ENCODE assay signal across 1 cellular context in the genomic region with DNA sequence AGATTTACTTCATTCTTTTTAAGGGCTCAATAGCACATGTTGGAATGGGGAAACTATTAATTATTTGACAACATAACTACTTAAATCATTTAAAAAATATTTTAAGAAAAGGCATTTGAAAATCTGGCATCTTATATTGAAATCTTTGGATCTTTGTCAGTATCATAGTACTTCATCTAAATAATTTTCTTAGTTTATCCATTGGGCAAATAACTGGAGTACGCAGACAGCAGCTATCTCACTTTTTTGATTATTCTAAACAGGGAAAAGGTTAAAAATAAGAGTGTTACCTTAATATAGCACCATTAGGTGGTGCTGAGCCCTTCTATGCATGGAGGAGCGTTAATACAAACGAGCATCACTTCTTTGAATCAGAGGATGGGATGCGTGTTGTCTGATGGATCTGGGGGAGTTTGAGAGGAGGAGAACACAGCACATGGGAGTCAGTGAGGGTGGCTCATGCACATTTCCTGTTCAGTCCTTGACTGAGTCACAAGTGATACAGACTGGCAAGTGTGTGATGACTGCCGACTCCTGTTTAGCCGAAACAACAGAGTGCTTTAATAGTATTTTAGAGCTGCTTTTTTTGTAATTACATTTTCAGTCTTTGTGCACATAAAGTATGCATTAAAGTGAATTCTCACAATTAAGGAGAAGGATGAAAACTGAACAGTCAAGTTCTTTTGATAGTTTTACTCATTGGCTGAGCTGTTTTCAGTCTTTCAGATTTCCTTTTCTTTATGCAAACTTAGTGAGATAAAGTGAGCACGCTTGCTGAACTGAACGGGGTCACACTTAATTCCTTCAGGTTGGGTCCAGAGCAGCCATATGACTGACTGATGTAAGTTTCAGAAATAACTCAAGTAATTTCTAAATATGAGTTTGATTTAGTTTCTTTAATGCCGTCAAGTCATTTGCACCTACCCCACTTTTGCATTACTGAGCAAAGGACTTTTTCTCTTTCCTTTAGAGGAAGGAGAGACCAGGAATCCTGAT.
TF ChIP-seq lines count a peak whose summit lies in the region.

No MANE protein-coding gene starts in this region.

TF ChIP-seq in GM12878, 131 proteins besides CTCF, POLR2A, EP300 and RAD21 (continued from another document and continues in another):
- TF ChIP-seq, protein P1, sequence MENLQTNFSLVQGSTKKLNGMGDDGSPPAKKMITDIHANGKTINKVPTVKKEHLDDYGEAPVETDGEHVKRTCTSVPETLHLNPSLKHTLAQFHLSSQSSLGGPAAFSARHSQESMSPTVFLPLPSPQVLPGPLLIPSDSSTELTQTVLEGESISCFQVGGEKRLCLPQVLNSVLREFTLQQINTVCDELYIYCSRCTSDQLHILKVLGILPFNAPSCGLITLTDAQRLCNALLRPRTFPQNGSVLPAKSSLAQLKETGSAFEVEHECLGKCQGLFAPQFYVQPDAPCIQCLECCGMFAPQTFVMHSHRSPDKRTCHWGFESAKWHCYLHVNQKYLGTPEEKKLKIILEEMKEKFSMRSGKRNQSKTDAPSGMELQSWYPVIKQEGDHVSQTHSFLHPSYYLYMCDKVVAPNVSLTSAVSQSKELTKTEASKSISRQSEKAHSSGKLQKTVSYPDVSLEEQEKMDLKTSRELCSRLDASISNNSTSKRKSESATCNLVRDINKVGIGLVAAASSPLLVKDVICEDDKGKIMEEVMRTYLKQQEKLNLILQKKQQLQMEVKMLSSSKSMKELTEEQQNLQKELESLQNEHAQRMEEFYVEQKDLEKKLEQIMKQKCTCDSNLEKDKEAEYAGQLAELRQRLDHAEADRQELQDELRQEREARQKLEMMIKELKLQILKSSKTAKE (IDR thresholded peaks at IDR 0.05; ENCODE audit: low read depth, poor library complexity, severe bottlenecking), result no peak
- TF ChIP-seq CBX3 (IDR thresholded peaks at IDR 0.05; ENCODE audit: borderline replicate concordance, low read depth), result no peak
- no peak for TF ChIP-seq HDAC6 (IDR thresholded peaks at IDR 0.05; ENCODE audit: unreplicated experiment)
- no peak for TF ChIP-seq RCOR1 (conservative IDR thresholded peaks at IDR 0.05; ENCODE audit: low read depth, low read length)
- no peak for TF ChIP-seq RAD51 (IDR thresholded peaks at IDR 0.05)
- TF ChIP-seq, protein P2, sequence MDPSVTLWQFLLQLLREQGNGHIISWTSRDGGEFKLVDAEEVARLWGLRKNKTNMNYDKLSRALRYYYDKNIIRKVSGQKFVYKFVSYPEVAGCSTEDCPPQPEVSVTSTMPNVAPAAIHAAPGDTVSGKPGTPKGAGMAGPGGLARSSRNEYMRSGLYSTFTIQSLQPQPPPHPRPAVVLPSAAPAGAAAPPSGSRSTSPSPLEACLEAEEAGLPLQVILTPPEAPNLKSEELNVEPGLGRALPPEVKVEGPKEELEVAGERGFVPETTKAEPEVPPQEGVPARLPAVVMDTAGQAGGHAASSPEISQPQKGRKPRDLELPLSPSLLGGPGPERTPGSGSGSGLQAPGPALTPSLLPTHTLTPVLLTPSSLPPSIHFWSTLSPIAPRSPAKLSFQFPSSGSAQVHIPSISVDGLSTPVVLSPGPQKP (IDR thresholded peaks at IDR 0.05; ENCODE audit: low read depth, low read length), result no peak
- TF ChIP-seq, protein P3, sequence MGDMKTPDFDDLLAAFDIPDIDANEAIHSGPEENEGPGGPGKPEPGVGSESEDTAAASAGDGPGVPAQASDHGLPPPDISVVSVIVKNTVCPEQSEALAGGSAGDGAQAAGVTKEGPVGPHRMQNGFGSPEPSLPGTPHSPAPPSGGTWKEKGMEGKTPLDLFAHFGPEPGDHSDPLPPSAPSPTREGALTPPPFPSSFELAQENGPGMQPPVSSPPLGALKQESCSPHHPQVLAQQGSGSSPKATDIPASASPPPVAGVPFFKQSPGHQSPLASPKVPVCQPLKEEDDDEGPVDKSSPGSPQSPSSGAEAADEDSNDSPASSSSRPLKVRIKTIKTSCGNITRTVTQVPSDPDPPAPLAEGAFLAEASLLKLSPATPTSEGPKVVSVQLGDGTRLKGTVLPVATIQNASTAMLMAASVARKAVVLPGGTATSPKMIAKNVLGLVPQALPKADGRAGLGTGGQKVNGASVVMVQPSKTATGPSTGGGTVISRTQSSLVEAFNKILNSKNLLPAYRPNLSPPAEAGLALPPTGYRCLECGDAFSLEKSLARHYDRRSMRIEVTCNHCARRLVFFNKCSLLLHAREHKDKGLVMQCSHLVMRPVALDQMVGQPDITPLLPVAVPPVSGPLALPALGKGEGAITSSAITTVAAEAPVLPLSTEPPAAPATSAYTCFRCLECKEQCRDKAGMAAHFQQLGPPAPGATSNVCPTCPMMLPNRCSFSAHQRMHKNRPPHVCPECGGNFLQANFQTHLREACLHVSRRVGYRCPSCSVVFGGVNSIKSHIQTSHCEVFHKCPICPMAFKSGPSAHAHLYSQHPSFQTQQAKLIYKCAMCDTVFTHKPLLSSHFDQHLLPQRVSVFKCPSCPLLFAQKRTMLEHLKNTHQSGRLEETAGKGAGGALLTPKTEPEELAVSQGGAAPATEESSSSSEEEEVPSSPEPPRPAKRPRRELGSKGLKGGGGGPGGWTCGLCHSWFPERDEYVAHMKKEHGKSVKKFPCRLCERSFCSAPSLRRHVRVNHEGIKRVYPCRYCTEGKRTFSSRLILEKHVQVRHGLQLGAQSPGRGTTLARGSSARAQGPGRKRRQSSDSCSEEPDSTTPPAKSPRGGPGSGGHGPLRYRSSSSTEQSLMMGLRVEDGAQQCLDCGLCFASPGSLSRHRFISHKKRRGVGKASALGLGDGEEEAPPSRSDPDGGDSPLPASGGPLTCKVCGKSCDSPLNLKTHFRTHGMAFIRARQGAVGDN (IDR thresholded peaks at IDR 0.05), result no peak
- TF ChIP-seq STAT1 (conservative IDR thresholded peaks at IDR 0.05), result no peak
- TF ChIP-seq CHD1 (IDR thresholded peaks at IDR 0.05; ENCODE audit: low read depth, low read length), result no peak
- TF ChIP-seq EZH2 (IDR thresholded peaks at IDR 0.05; ENCODE audit: borderline replicate concordance, control insufficient read depth, low read depth, low read length), result no peak
- TF ChIP-seq, protein P4, sequence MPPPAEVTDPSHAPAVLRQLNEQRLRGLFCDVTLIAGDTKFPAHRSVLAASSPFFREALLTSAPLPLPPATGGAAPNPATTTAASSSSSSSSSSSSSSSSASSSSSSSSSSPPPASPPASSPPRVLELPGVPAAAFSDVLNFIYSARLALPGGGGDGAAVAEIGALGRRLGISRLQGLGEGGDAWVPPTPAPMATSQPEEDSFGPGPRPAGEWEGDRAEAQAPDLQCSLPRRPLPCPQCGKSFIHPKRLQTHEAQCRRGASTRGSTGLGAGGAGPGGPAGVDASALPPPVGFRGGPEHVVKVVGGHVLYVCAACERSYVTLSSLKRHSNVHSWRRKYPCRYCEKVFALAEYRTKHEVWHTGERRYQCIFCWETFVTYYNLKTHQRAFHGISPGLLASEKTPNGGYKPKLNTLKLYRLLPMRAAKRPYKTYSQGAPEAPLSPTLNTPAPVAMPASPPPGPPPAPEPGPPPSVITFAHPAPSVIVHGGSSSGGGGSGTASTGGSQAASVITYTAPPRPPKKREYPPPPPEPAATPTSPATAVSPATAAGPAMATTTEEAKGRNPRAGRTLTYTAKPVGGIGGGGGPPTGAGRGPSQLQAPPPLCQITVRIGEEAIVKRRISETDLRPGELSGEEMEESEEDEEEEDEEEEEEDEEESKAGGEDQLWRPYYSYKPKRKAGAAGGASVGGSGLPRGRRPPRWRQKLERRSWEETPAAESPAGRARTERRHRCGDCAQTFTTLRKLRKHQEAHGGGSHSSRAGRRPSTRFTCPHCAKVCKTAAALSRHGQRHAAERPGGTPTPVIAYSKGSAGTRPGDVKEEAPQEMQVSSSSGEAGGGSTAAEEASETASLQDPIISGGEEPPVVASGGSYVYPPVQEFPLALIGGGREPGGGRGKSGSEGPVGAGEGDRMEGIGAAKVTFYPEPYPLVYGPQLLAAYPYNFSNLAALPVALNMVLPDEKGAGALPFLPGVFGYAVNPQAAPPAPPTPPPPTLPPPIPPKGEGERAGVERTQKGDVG (CRISPR knock-in tag; IDR thresholded peaks at IDR 0.05), result no peak
- no peak for TF ChIP-seq CBX5 (IDR thresholded peaks at IDR 0.05; ENCODE audit: low read depth)
- no peak for TF ChIP-seq ZNF24 (IDR thresholded peaks at IDR 0.05)
- TF ChIP-seq IRF4 (IDR thresholded peaks at IDR 0.05; ENCODE audit: low read depth, low read length), result no peak
- TF ChIP-seq ZSCAN29 (IDR thresholded peaks at IDR 0.05), result no peak
- no peak for TF ChIP-seq TCF7 (IDR thresholded peaks at IDR 0.05; ENCODE audit: borderline replicate concordance)
- TF ChIP-seq POLR2AphosphoS2 (IDR thresholded peaks at IDR 0.05; ENCODE audit: low read depth, low read length), result no peak
- peak in 1 of 2 experiments; percentile 48; a peak in 1 of 4 replicates for TF ChIP-seq ETV6 (conservative IDR thresholded peaks at IDR 0.05 in 1 of 2, IDR thresholded peaks at IDR 0.05 in 1 of 2; ENCODE audit: borderline replicate concordance in 1 of 2, low read depth in 1 of 2)
- no peak for TF ChIP-seq NRF1 (conservative IDR thresholded peaks at IDR 0.05; ENCODE audit: low read depth, low read length)
- TF ChIP-seq BMI1 (IDR thresholded peaks at IDR 0.05; ENCODE audit: borderline replicate concordance), result no peak
- no peak for TF ChIP-seq SIX5 (IDR thresholded peaks at IDR 0.05; ENCODE audit: low read depth, low read length, severe bottlenecking)
- TF ChIP-seq, protein P5, sequence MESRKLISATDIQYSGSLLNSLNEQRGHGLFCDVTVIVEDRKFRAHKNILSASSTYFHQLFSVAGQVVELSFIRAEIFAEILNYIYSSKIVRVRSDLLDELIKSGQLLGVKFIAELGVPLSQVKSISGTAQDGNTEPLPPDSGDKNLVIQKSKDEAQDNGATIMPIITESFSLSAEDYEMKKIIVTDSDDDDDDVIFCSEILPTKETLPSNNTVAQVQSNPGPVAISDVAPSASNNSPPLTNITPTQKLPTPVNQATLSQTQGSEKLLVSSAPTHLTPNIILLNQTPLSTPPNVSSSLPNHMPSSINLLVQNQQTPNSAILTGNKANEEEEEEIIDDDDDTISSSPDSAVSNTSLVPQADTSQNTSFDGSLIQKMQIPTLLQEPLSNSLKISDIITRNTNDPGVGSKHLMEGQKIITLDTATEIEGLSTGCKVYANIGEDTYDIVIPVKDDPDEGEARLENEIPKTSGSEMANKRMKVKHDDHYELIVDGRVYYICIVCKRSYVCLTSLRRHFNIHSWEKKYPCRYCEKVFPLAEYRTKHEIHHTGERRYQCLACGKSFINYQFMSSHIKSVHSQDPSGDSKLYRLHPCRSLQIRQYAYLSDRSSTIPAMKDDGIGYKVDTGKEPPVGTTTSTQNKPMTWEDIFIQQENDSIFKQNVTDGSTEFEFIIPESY (IDR thresholded peaks at IDR 0.05), result no peak
- TF ChIP-seq ASH2L (IDR thresholded peaks at IDR 0.05; ENCODE audit: borderline replicate concordance, low read depth), result peak; percentile 77; the same call in 1 of the 2 replicates
- no peak for TF ChIP-seq SP1 (IDR thresholded peaks at IDR 0.05; ENCODE audit: low read depth, low read length)
- TF ChIP-seq MYB (IDR thresholded peaks at IDR 0.05; ENCODE audit: borderline replicate concordance, low read depth, low read length), result no peak
- TF ChIP-seq HDAC2 (IDR thresholded peaks at IDR 0.05), result no peak
- no peak for TF ChIP-seq ZNF384 (IDR thresholded peaks at IDR 0.05; ENCODE audit: borderline replicate concordance, low read depth, low read length)
- no peak for TF ChIP-seq ZNF207 (IDR thresholded peaks at IDR 0.05; ENCODE audit: borderline replicate concordance)
- TF ChIP-seq RBBP5 (conservative IDR thresholded peaks at IDR 0.05), result 0 out of 2 replicates have a peak, but pooled peaks have one; percentile 28
- no peak for TF ChIP-seq HDGF (IDR thresholded peaks at IDR 0.05)
- TF ChIP-seq, protein P6, sequence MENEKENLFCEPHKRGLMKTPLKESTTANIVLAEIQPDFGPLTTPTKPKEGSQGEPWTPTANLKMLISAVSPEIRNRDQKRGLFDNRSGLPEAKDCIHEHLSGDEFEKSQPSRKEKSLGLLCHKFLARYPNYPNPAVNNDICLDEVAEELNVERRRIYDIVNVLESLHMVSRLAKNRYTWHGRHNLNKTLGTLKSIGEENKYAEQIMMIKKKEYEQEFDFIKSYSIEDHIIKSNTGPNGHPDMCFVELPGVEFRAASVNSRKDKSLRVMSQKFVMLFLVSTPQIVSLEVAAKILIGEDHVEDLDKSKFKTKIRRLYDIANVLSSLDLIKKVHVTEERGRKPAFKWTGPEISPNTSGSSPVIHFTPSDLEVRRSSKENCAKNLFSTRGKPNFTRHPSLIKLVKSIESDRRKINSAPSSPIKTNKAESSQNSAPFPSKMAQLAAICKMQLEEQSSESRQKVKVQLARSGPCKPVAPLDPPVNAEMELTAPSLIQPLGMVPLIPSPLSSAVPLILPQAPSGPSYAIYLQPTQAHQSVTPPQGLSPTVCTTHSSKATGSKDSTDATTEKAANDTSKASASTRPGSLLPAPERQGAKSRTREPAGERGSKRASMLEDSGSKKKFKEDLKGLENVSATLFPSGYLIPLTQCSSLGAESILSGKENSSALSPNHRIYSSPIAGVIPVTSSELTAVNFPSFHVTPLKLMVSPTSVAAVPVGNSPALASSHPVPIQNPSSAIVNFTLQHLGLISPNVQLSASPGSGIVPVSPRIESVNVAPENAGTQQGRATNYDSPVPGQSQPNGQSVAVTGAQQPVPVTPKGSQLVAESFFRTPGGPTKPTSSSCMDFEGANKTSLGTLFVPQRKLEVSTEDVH (IDR thresholded peaks at IDR 0.05; ENCODE audit: low read depth, partially characterized antibody), result no peak
- no peak for TF ChIP-seq MYC (IDR thresholded peaks at IDR 0.05; ENCODE audit: insufficient read depth, insufficient read length, insufficient replicate concordance, low read length, severe bottlenecking)
- no peak for TF ChIP-seq JUNB (IDR thresholded peaks at IDR 0.05)
- no peak for TF ChIP-seq KDM1A (IDR thresholded peaks at IDR 0.05; ENCODE audit: borderline replicate concordance)
- TF ChIP-seq POU2F2 (IDR thresholded peaks at IDR 0.05; ENCODE audit: borderline replicate concordance, low read depth, low read length), result 0 out of 3 replicates have a peak, but pooled peaks have one; percentile 29
- no peak for TF ChIP-seq SMC3 (IDR thresholded peaks at IDR 0.05; ENCODE audit: borderline replicate concordance, low read length)
